ENCODE assay signal across 1 cellular context in genomic region chr6:31139599-31139998, GRCh38.
TF ChIP-seq lines count a peak whose summit lies in the region.

No MANE protein-coding gene starts in this region.

TF ChIP-seq in H1, 55 proteins besides CTCF, POLR2A, EP300 and RAD21:
- TF ChIP-seq TBP (IDR thresholded peaks at IDR 0.05; ENCODE audit: low read depth, low read length) = 0 out of 2 replicates have a peak, but pooled peaks have one; percentile 14
- TF ChIP-seq SP1 (IDR thresholded peaks at IDR 0.05; ENCODE audit: low read depth, low read length) = 0 out of 2 replicates have a peak, but pooled peaks have one; percentile 6
- TF ChIP-seq CBX5 (IDR thresholded peaks at IDR 0.05; ENCODE audit: low read depth, low read length) = no peak
- peak; percentile 80 for TF ChIP-seq TEAD4 (IDR thresholded peaks at IDR 0.05; ENCODE audit: low read depth, low read length)
TF ChIP-seq in H1: peak in this region for 3.
